12 cellular contexts compared by ENCODE assay signal in genomic region chr12:49767333-49767732, GRCh38. TPM values are rescaled to one million over a fixed set of nuclear protein-coding genes. Genes with fewer than 3 reads are reported as not detected.
A peak's percentile ranks its signal among the peaks of the same experiment; 100 is the strongest.
DNase-seq lines count a peak whose midpoint lies in the region; ATAC-seq and TF ChIP-seq lines count a peak whose summit lies in the region.
"Had no signal": no experiment of that assay in that cellular context is flagged by ENCODE, and none has a peak within 500 bp of the region (broad histone marks: within the 10 kb centered on the region; RNA-seq: fewer than 3 reads in every experiment).

No MANE protein-coding gene starts in this region.

- peaks cover 30% of the 10 kb centered on the region for H3K4me1 Mint-ChIP-seq in activated CD8-positive, alpha-beta memory T cell treated with anti-CD3 and anti-CD28 coated beads, Interleukin-2, amount 10 ng/mL, durations not matched to agents 7 days and 5 days
- no peaks in the 10 kb centered on the region for H3K4me1 Mint-ChIP-seq in nephron progenitor cell

- peak; percentile 54 for DNase-seq in activated CD8-positive, alpha-beta memory T cell treated with anti-CD3 and anti-CD28 coated beads for 24 hours
- DNase-seq in activated CD8-positive, alpha-beta memory T cell treated with anti-CD3 and anti-CD28 coated beads, Interleukin-2, amount 10 ng/mL, durations not matched to agents 7 days and 5 days = no peak
- DNase-seq in KBM-7 = peak; percentile 13
- DNase-seq in amniotic epithelial cell (ENCODE audit: low read depth) = peak; percentile 19
- no peak for DNase-seq in nephron progenitor cell
- no peak for DNase-seq in NCI-H2171 treated with DMSO at 0.1 percent for 48 hours (lab: John Stamatoyannopoulos, UW)
- no peak for DNase-seq in stimulated activated CD4-positive, alpha-beta T cell treated with anti-CD3 and anti-CD28 coated beads, Interleukin-2, amount 100 ng/mL, for 48 hours
- DNase-seq: activated B cell treated with CpG ODN at 0.5 μM for 24 hours; activated naive CD4-positive, alpha-beta T cell treated with anti-CD3 and anti-CD28 coated beads for 36 hours; effector CD4-positive, alpha-beta T cell; NCI-H1417 treated with DMSO at 0.1 percent for 48 hours had no signal

- no peaks in the 10 kb centered on the region for H3K27me3 Mint-ChIP-seq in activated CD8-positive, alpha-beta memory T cell treated with anti-CD3 and anti-CD28 coated beads, Interleukin-2, amount 10 ng/mL, durations not matched to agents 7 days and 5 days
- H3K27me3 Mint-ChIP-seq in nephron progenitor cell (ENCODE audit: low read depth, poor library complexity) = peaks cover 9% of the 10 kb centered on the region
- H3K27me3 Mint-ChIP-seq: activated B cell treated with CpG ODN at 0.5 μM for 24 hours had no signal

- TF ChIP-seq CTCF in nephron progenitor cell (IDR thresholded peaks at IDR 0.05) = no peak

- H3K4me3 Mint-ChIP-seq in activated CD8-positive, alpha-beta memory T cell treated with anti-CD3 and anti-CD28 coated beads, Interleukin-2, amount 10 ng/mL, durations not matched to agents 7 days and 5 days = no peak overlapping the region
- H3K4me3 Mint-ChIP-seq in nephron progenitor cell = no peak overlapping the region
- H3K4me3 Mint-ChIP-seq: activated B cell treated with CpG ODN at 0.5 μM for 24 hours; activated naive CD4-positive, alpha-beta T cell treated with anti-CD3 and anti-CD28 coated beads for 36 hours had no signal

- no peak overlapping the region for H3K27ac Mint-ChIP-seq in activated CD8-positive, alpha-beta memory T cell treated with anti-CD3 and anti-CD28 coated beads, Interleukin-2, amount 10 ng/mL, durations not matched to agents 7 days and 5 days
- H3K27ac Mint-ChIP-seq in nephron progenitor cell = peak overlapping the region; percentile 4
- H3K27ac Mint-ChIP-seq: activated B cell treated with CpG ODN at 0.5 μM for 24 hours; activated naive CD4-positive, alpha-beta T cell treated with anti-CD3 and anti-CD28 coated beads for 36 hours had no signal

- no peaks in the 10 kb centered on the region for H3K9me3 Mint-ChIP-seq in activated CD8-positive, alpha-beta memory T cell treated with anti-CD3 and anti-CD28 coated beads, Interleukin-2, amount 10 ng/mL, durations not matched to agents 7 days and 5 days (ENCODE audit: low read depth)
- no peaks in the 10 kb centered on the region for H3K9me3 Mint-ChIP-seq in nephron progenitor cell
- H3K9me3 Mint-ChIP-seq: activated B cell treated with CpG ODN at 0.5 μM for 24 hours; activated naive CD4-positive, alpha-beta T cell treated with anti-CD3 and anti-CD28 coated beads for 36 hours had no signal

- CTCF ChIA-PET in activated CD8-positive, alpha-beta memory T cell treated with anti-CD3 and anti-CD28 coated beads, Interleukin-2, amount 10 ng/mL, durations not matched to agents 7 days and 5 days (lab: Charles Lee) = interaction anchor here (1.4 to 3.0 kb wide), 5 partner anchors 10 to 72 kb away, joined by 3 to 15 read pairs (median 11); partner anchors contain the start of gene TMBIM6

- ATAC-seq in activated CD8-positive, alpha-beta memory T cell treated with anti-CD3 and anti-CD28 coated beads, Interleukin-2, amount 10 ng/mL, durations not matched to agents 7 days and 5 days = no peak
- ATAC-seq in HG02973 (IDR thresholded peaks at IDR 0.05; ENCODE audit: unreplicated experiment) = no peak

- peaks cover 30% of the 10 kb centered on the region for H3K36me3 Mint-ChIP-seq in activated CD8-positive, alpha-beta memory T cell treated with anti-CD3 and anti-CD28 coated beads, Interleukin-2, amount 10 ng/mL, durations not matched to agents 7 days and 5 days
- peaks cover 28% of the 10 kb centered on the region for H3K36me3 Mint-ChIP-seq in nephron progenitor cell (ENCODE audit: low read depth)

- in situ Hi-C loops in KBM-7 (cut with MboI; ENCODE audit: low pct_unique_long_range_greater_than_20kb, low sequenced_read_pairs) = no loop called here

RNA-seq across cellular contexts. Expression of gene TMBIM6, which starts 26.0 kb away (rescaled TPM):
- total RNA-seq in activated CD8-positive, alpha-beta memory T cell treated with anti-CD3 and anti-CD28 coated beads, Interleukin-2, amount 10 ng/mL, durations not matched to agents 7 days and 5 days = 100 to 1,000 TPM; 396 to 524 TPM

Comparison
In these comparisons a context has a peak if more than half of its experiments do, and no peak if none do; other contexts are left out.
1. DNase-seq: peak in activated CD8-positive, alpha-beta memory T cell treated with anti-CD3 and anti-CD28 coated beads for 24 hours (single experiment), KBM-7 (single experiment) and amniotic epithelial cell (single experiment); none in activated CD8-positive, alpha-beta memory T cell treated with anti-CD3 and anti-CD28 coated beads, Interleukin-2, amount 10 ng/mL, durations not matched to agents 7 days and 5 days (single experiment), nephron progenitor cell (single experiment), NCI-H2171 treated with DMSO at 0.1 percent for 48 hours (single experiment) and stimulated activated CD4-positive, alpha-beta T cell treated with anti-CD3 and anti-CD28 coated beads, Interleukin-2, amount 100 ng/mL, for 48 hours (0 of 2).